1 cellular context compared by ENCODE assay signal in the genomic region with DNA sequence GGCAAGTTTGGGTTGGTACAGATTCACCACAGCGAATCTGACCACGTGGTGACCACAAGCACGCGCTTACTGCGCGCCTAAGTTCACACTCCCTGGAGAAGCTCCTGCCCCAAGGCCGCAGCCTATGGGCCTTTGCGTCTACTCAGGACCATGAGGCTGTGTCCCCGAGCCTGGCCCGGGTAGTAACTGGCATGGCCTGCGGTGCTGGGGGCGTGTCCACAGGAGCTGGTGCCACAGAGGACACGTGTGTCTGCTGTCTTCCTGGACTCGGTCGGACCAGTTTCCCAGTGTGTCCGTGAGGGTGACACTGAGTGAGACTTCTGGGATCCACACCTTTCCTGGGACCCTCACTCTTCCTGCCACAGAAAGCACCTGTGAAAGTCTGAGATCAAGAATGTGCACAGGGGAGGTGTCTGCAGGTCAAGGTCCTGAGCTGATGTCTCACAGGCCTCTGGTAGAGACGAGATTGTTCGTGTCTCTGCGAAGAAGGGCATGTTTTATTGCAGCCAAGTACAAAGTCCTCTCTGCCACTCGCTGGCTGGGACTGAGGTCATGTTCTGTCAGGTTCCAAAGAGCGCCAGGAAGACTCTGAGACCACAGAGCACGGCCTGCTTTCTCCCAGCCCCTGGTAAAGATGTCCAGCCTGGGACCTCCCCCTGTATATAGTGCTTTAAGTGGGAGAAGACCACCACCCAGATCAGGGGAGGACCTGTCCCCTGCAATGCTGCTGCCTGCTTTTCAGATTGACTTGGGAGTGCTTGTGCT.
A peak's percentile ranks its signal among the peaks of the same experiment; 100 is the strongest.
TF ChIP-seq lines count a peak whose summit lies in the region.

No MANE protein-coding gene starts in this region.

TF ChIP-seq in HepG2, 621 proteins besides CTCF, POLR2A, EP300 and RAD21 (continued from another document and continues in another):
- TF ChIP-seq, protein P1, sequence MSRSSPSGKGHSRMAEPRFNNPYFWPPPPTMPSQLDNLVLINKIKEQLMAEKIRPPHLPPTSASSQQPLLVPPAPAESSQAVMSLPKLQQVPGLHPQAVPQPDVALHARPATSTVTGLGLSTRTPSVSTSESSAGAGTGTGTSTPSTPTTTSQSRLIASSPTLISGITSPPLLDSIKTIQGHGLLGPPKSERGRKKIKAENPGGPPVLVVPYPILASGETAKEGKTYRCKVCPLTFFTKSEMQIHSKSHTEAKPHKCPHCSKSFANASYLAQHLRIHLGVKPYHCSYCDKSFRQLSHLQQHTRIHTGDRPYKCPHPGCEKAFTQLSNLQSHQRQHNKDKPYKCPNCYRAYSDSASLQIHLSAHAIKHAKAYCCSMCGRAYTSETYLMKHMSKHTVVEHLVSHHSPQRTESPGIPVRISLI (CRISPR knock-in tag; IDR thresholded peaks at IDR 0.05; ENCODE audit: borderline replicate concordance) = no peak
- TF ChIP-seq SMAD3 (CRISPR knock-in tag; IDR thresholded peaks at IDR 0.05) = no peak
- peak; percentile 89 for TF ChIP-seq HNRNPL (IDR thresholded peaks at IDR 0.05; ENCODE audit: low read depth, low read length)
- TF ChIP-seq ZNF343 (CRISPR knock-in tag; IDR thresholded peaks at IDR 0.05) = no peak
- no peak for TF ChIP-seq SRF (IDR thresholded peaks at IDR 0.05; ENCODE audit: low read depth, low read length)
- TF ChIP-seq ZNF101 (CRISPR knock-in tag; IDR thresholded peaks at IDR 0.05; ENCODE audit: borderline replicate concordance, low read depth) = no peak
- no peak for TF ChIP-seq RBM22 (optimal IDR thresholded peaks at IDR 0.05; ENCODE audit: low read length)
- TF ChIP-seq, protein P2, sequence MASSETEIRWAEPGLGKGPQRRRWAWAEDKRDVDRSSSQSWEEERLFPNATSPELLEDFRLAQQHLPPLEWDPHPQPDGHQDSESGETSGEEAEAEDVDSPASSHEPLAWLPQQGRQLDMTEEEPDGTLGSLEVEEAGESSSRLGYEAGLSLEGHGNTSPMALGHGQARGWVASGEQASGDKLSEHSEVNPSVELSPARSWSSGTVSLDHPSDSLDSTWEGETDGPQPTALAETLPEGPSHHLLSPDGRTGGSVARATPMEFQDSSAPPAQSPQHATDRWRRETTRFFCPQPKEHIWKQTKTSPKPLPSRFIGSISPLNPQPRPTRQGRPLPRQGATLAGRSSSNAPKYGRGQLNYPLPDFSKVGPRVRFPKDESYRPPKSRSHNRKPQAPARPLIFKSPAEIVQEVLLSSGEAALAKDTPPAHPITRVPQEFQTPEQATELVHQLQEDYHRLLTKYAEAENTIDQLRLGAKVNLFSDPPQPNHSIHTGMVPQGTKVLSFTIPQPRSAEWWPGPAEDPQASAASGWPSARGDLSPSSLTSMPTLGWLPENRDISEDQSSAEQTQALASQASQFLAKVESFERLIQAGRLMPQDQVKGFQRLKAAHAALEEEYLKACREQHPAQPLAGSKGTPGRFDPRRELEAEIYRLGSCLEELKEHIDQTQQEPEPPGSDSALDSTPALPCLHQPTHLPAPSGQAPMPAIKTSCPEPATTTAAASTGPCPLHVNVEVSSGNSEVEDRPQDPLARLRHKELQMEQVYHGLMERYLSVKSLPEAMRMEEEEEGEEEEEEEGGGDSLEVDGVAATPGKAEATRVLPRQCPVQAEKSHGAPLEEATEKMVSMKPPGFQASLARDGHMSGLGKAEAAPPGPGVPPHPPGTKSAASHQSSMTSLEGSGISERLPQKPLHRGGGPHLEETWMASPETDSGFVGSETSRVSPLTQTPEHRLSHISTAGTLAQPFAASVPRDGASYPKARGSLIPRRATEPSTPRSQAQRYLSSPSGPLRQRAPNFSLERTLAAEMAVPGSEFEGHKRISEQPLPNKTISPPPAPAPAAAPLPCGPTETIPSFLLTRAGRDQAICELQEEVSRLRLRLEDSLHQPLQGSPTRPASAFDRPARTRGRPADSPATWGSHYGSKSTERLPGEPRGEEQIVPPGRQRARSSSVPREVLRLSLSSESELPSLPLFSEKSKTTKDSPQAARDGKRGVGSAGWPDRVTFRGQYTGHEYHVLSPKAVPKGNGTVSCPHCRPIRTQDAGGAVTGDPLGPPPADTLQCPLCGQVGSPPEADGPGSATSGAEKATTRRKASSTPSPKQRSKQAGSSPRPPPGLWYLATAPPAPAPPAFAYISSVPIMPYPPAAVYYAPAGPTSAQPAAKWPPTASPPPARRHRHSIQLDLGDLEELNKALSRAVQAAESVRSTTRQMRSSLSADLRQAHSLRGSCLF (CRISPR knock-in tag; IDR thresholded peaks at IDR 0.05; ENCODE audit: borderline replicate concordance) = no peak
- no peak for TF ChIP-seq NCOA1 (CRISPR knock-in tag; IDR thresholded peaks at IDR 0.05)
- TF ChIP-seq, protein P3, sequence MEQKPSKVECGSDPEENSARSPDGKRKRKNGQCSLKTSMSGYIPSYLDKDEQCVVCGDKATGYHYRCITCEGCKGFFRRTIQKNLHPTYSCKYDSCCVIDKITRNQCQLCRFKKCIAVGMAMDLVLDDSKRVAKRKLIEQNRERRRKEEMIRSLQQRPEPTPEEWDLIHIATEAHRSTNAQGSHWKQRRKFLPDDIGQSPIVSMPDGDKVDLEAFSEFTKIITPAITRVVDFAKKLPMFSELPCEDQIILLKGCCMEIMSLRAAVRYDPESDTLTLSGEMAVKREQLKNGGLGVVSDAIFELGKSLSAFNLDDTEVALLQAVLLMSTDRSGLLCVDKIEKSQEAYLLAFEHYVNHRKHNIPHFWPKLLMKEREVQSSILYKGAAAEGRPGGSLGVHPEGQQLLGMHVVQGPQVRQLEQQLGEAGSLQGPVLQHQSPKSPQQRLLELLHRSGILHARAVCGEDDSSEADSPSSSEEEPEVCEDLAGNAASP (CRISPR knock-in tag; IDR thresholded peaks at IDR 0.05; ENCODE audit: borderline replicate concordance) = peak; percentile 91; the same call in 1 of the 2 replicates
- TF ChIP-seq, protein P4, sequence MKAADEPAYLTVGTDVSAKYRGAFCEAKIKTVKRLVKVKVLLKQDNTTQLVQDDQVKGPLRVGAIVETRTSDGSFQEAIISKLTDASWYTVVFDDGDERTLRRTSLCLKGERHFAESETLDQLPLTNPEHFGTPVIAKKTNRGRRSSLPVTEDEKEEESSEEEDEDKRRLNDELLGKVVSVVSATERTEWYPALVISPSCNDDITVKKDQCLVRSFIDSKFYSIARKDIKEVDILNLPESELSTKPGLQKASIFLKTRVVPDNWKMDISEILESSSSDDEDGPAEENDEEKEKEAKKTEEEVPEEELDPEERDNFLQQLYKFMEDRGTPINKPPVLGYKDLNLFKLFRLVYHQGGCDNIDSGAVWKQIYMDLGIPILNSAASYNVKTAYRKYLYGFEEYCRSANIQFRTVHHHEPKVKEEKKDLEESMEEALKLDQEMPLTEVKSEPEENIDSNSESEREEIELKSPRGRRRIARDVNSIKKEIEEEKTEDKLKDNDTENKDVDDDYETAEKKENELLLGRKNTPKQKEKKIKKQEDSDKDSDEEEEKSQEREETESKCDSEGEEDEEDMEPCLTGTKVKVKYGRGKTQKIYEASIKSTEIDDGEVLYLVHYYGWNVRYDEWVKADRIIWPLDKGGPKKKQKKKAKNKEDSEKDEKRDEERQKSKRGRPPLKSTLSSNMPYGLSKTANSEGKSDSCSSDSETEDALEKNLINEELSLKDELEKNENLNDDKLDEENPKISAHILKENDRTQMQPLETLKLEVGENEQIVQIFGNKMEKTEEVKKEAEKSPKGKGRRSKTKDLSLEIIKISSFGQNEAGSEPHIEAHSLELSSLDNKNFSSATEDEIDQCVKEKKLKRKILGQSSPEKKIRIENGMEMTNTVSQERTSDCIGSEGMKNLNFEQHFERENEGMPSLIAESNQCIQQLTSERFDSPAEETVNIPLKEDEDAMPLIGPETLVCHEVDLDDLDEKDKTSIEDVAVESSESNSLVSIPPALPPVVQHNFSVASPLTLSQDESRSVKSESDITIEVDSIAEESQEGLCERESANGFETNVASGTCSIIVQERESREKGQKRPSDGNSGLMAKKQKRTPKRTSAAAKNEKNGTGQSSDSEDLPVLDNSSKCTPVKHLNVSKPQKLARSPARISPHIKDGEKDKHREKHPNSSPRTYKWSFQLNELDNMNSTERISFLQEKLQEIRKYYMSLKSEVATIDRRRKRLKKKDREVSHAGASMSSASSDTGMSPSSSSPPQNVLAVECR (CRISPR knock-in tag; IDR thresholded peaks at IDR 0.05; ENCODE audit: borderline replicate concordance) = peak; percentile 80
- TF ChIP-seq, protein P5, sequence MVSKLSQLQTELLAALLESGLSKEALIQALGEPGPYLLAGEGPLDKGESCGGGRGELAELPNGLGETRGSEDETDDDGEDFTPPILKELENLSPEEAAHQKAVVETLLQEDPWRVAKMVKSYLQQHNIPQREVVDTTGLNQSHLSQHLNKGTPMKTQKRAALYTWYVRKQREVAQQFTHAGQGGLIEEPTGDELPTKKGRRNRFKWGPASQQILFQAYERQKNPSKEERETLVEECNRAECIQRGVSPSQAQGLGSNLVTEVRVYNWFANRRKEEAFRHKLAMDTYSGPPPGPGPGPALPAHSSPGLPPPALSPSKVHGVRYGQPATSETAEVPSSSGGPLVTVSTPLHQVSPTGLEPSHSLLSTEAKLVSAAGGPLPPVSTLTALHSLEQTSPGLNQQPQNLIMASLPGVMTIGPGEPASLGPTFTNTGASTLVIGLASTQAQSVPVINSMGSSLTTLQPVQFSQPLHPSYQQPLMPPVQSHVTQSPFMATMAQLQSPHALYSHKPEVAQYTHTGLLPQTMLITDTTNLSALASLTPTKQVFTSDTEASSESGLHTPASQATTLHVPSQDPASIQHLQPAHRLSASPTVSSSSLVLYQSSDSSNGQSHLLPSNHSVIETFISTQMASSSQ (IDR thresholded peaks at IDR 0.05; ENCODE audit: low read depth) = no peak
- TF ChIP-seq, protein P5 (CRISPR knock-in tag; IDR thresholded peaks at IDR 0.05; ENCODE audit: borderline replicate concordance) = peak; percentile 11; the same call in 1 of the 2 replicates
- no peak for TF ChIP-seq XRCC5 (optimal IDR thresholded peaks at IDR 0.05; ENCODE audit: low read length)
- TF ChIP-seq GPN1 (CRISPR knock-in tag; IDR thresholded peaks at IDR 0.05; ENCODE audit: borderline replicate concordance) = no peak
- TF ChIP-seq, protein P6, sequence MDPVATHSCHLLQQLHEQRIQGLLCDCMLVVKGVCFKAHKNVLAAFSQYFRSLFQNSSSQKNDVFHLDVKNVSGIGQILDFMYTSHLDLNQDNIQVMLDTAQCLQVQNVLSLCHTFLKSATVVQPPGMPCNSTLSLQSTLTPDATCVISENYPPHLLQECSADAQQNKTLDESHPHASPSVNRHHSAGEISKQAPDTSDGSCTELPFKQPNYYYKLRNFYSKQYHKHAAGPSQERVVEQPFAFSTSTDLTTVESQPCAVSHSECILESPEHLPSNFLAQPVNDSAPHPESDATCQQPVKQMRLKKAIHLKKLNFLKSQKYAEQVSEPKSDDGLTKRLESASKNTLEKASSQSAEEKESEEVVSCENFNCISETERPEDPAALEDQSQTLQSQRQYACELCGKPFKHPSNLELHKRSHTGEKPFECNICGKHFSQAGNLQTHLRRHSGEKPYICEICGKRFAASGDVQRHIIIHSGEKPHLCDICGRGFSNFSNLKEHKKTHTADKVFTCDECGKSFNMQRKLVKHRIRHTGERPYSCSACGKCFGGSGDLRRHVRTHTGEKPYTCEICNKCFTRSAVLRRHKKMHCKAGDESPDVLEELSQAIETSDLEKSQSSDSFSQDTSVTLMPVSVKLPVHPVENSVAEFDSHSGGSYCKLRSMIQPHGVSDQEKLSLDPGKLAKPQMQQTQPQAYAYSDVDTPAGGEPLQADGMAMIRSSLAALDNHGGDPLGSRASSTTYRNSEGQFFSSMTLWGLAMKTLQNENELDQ (CRISPR knock-in tag; IDR thresholded peaks at IDR 0.05; ENCODE audit: borderline replicate concordance) = no peak
- no peak for TF ChIP-seq ZNF207 (IDR thresholded peaks at IDR 0.05; ENCODE audit: borderline replicate concordance)
- TF ChIP-seq PHB2 (IDR thresholded peaks at IDR 0.05; ENCODE audit: partially characterized antibody) = no peak
- TF ChIP-seq ZNF530 (CRISPR knock-in tag; IDR thresholded peaks at IDR 0.05; ENCODE audit: low read depth) = no peak
- TF ChIP-seq, protein P7, sequence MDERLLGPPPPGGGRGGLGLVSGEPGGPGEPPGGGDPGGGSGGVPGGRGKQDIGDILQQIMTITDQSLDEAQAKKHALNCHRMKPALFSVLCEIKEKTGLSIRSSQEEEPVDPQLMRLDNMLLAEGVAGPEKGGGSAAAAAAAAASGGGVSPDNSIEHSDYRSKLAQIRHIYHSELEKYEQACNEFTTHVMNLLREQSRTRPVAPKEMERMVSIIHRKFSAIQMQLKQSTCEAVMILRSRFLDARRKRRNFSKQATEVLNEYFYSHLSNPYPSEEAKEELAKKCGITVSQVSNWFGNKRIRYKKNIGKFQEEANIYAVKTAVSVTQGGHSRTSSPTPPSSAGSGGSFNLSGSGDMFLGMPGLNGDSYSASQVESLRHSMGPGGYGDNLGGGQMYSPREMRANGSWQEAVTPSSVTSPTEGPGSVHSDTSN (CRISPR knock-in tag; IDR thresholded peaks at IDR 0.05) = no peak; the same call in 1 of the 2 replicates
- TF ChIP-seq HIC2 (CRISPR knock-in tag; IDR thresholded peaks at IDR 0.05; ENCODE audit: low read depth) = peak; percentile 88; the same call in 1 of the 2 replicates
- no peak for TF ChIP-seq NFATC3 (CRISPR knock-in tag; IDR thresholded peaks at IDR 0.05)
- TF ChIP-seq, protein P8, sequence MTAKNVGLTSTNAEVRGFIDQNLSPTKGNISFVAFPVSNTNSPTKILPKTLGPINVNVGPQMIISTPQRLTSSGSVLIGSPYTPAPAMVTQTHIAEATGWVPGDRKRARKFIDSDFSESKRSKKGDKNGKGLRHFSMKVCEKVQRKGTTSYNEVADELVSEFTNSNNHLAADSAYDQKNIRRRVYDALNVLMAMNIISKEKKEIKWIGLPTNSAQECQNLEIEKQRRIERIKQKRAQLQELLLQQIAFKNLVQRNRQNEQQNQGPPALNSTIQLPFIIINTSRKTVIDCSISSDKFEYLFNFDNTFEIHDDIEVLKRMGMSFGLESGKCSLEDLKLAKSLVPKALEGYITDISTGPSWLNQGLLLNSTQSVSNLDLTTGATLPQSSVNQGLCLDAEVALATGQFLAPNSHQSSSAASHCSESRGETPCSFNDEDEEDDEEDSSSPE (CRISPR knock-in tag; IDR thresholded peaks at IDR 0.05) = no peak
- TF ChIP-seq SP4 (CRISPR knock-in tag; IDR thresholded peaks at IDR 0.05) = peak; percentile 69
